In the genomic region with DNA sequence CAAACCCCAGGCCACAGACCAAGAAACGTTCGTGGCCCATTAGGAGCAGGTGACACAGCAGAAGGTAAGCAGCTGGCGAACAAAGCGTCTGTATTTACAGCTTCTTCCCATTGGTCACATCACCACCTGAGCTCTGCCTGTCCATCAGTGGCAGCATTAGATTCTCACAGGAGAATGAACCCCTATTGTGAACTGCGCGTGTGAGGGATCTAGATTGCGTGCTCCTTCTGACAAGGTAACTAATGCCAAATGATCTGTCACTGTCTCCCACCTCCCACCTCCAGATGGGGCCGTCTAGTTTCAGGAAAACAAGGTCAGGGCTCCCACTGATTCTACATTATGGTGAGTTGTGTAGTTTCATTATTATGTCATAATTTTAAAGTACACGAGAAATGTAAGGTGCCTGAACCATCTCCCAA, we compare ENCODE assay signal across 1 cellular context.
TF ChIP-seq lines count a peak whose summit lies in the region.

No MANE protein-coding gene starts in this region.

TF ChIP-seq in GM12878, 131 proteins besides CTCF, POLR2A, EP300 and RAD21:
- TF ChIP-seq, protein P1, sequence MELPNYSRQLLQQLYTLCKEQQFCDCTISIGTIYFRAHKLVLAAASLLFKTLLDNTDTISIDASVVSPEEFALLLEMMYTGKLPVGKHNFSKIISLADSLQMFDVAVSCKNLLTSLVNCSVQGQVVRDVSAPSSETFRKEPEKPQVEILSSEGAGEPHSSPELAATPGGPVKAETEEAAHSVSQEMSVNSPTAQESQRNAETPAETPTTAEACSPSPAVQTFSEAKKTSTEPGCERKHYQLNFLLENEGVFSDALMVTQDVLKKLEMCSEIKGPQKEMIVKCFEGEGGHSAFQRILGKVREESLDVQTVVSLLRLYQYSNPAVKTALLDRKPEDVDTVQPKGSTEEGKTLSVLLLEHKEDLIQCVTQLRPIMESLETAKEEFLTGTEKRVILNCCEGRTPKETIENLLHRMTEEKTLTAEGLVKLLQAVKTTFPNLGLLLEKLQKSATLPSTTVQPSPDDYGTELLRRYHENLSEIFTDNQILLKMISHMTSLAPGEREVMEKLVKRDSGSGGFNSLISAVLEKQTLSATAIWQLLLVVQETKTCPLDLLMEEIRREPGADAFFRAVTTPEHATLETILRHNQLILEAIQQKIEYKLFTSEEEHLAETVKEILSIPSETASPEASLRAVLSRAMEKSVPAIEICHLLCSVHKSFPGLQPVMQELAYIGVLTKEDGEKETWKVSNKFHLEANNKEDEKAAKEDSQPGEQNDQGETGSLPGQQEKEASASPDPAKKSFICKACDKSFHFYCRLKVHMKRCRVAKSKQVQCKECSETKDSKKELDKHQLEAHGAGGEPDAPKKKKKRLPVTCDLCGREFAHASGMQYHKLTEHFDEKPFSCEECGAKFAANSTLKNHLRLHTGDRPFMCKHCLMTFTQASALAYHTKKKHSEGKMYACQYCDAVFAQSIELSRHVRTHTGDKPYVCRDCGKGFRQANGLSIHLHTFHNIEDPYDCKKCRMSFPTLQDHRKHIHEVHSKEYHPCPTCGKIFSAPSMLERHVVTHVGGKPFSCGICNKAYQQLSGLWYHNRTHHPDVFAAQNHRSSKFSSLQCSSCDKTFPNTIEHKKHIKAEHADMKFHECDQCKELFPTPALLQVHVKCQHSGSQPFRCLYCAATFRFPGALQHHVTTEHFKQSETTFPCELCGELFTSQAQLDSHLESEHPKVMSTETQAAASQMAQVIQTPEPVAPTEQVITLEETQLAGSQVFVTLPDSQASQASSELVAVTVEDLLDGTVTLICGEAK (IDR thresholded peaks at IDR 0.05; ENCODE audit: borderline replicate concordance) = no peak
- TF ChIP-seq, protein P2, sequence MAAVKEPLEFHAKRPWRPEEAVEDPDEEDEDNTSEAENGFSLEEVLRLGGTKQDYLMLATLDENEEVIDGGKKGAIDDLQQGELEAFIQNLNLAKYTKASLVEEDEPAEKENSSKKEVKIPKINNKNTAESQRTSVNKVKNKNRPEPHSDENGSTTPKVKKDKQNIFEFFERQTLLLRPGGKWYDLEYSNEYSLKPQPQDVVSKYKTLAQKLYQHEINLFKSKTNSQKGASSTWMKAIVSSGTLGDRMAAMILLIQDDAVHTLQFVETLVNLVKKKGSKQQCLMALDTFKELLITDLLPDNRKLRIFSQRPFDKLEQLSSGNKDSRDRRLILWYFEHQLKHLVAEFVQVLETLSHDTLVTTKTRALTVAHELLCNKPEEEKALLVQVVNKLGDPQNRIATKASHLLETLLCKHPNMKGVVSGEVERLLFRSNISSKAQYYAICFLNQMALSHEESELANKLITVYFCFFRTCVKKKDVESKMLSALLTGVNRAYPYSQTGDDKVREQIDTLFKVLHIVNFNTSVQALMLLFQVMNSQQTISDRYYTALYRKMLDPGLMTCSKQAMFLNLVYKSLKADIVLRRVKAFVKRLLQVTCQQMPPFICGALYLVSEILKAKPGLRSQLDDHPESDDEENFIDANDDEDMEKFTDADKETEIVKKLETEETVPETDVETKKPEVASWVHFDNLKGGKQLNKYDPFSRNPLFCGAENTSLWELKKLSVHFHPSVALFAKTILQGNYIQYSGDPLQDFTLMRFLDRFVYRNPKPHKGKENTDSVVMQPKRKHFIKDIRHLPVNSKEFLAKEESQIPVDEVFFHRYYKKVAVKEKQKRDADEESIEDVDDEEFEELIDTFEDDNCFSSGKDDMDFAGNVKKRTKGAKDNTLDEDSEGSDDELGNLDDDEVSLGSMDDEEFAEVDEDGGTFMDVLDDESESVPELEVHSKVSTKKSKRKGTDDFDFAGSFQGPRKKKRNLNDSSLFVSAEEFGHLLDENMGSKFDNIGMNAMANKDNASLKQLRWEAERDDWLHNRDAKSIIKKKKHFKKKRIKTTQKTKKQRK (IDR thresholded peaks at IDR 0.05; ENCODE audit: low read depth, low read length) = no peak
- TF ChIP-seq ATF7 (IDR thresholded peaks at IDR 0.05; ENCODE audit: low read depth) (peak; percentile 68; the same call in 1 of the 2 replicates), JUNB (IDR thresholded peaks at IDR 0.05) (peak; percentile 56; the same call in 1 of the 2 replicates), RB1 (IDR thresholded peaks at IDR 0.05; ENCODE audit: borderline replicate concordance) (no peak), ZBED1 (IDR thresholded peaks at IDR 0.05; ENCODE audit: borderline replicate concordance) (peak; percentile 59; the same call in 1 of the 2 replicates), NRF1 (conservative IDR thresholded peaks at IDR 0.05; ENCODE audit: low read depth, low read length) (no peak), TBL1XR1 (IDR thresholded peaks at IDR 0.05; ENCODE audit: low read depth, low read length) (no peak), ZZZ3 (IDR thresholded peaks at IDR 0.05; ENCODE audit: control insufficient read depth, insufficient read length, low read depth) (no peak), EED (IDR thresholded peaks at IDR 0.05; ENCODE audit: low read depth) (peak; percentile 83), BCL11A (IDR thresholded peaks at IDR 0.05; ENCODE audit: low read depth, low read length) (0 out of 2 replicates have a peak, but pooled peaks have one; percentile 37), DPF2 (IDR thresholded peaks at IDR 0.05) (0 out of 2 replicates have a peak, but pooled peaks have one; percentile 43), BHLHE40 (IDR thresholded peaks at IDR 0.05; ENCODE audit: borderline replicate concordance in 1 of 2, low read depth in 2 of 2, low read length in 1 of 2) (0 out of 4 replicates have a peak, but pooled peaks of 1 of the 2 experiments have one; percentile 28), STAT1 (conservative IDR thresholded peaks at IDR 0.05) (no peak), NFIC (IDR thresholded peaks at IDR 0.05; ENCODE audit: low read depth, low read length) (peak; percentile 72; the same call in 1 of the 2 replicates), NR2C2 (IDR thresholded peaks at IDR 0.05; ENCODE audit: borderline replicate concordance, control insufficient read depth, insufficient read length, low read depth) (no peak), IKZF1 (conservative IDR thresholded peaks at IDR 0.05) (peak; percentile 80), IRF4 (IDR thresholded peaks at IDR 0.05; ENCODE audit: low read depth, low read length) (no peak), RAD51 (IDR thresholded peaks at IDR 0.05) (no peak), MTA3 (IDR thresholded peaks at IDR 0.05; ENCODE audit: borderline replicate concordance, low read length) (no peak), ZNF622 (IDR thresholded peaks at IDR 0.05) (no peak), POLR2AphosphoS5 (IDR thresholded peaks at IDR 0.05; ENCODE audit: low read length) (no peak), RCOR1 (conservative IDR thresholded peaks at IDR 0.05; ENCODE audit: low read depth, low read length) (no peak), CREM (IDR thresholded peaks at IDR 0.05; ENCODE audit: low read depth) (peak; percentile 62; the same call in 1 of the 2 replicates), NR2F1 (conservative IDR thresholded peaks at IDR 0.05) (peak; percentile 59), FOXM1 (IDR thresholded peaks at IDR 0.05; ENCODE audit: low read depth, low read length) (peak; percentile 82; the same call in 1 of the 2 replicates), MTA2 (IDR thresholded peaks at IDR 0.05; ENCODE audit: low read depth) (peak; percentile 41), RUNX3 (IDR thresholded peaks at IDR 0.05; ENCODE audit: low read length) (peak; percentile 62), IKZF2 (IDR thresholded peaks at IDR 0.05) (peak; percentile 45 to 64; a peak in 3 of 4 replicates)
- TF ChIP-seq, protein P3, sequence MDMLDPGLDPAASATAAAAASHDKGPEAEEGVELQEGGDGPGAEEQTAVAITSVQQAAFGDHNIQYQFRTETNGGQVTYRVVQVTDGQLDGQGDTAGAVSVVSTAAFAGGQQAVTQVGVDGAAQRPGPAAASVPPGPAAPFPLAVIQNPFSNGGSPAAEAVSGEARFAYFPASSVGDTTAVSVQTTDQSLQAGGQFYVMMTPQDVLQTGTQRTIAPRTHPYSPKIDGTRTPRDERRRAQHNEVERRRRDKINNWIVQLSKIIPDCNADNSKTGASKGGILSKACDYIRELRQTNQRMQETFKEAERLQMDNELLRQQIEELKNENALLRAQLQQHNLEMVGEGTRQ (IDR thresholded peaks at IDR 0.05; ENCODE audit: borderline replicate concordance, low read depth, low read length) = no peak
- TF ChIP-seq, protein P4, sequence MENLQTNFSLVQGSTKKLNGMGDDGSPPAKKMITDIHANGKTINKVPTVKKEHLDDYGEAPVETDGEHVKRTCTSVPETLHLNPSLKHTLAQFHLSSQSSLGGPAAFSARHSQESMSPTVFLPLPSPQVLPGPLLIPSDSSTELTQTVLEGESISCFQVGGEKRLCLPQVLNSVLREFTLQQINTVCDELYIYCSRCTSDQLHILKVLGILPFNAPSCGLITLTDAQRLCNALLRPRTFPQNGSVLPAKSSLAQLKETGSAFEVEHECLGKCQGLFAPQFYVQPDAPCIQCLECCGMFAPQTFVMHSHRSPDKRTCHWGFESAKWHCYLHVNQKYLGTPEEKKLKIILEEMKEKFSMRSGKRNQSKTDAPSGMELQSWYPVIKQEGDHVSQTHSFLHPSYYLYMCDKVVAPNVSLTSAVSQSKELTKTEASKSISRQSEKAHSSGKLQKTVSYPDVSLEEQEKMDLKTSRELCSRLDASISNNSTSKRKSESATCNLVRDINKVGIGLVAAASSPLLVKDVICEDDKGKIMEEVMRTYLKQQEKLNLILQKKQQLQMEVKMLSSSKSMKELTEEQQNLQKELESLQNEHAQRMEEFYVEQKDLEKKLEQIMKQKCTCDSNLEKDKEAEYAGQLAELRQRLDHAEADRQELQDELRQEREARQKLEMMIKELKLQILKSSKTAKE (IDR thresholded peaks at IDR 0.05; ENCODE audit: low read depth, poor library complexity, severe bottlenecking) = no peak
- TF ChIP-seq, protein P5, sequence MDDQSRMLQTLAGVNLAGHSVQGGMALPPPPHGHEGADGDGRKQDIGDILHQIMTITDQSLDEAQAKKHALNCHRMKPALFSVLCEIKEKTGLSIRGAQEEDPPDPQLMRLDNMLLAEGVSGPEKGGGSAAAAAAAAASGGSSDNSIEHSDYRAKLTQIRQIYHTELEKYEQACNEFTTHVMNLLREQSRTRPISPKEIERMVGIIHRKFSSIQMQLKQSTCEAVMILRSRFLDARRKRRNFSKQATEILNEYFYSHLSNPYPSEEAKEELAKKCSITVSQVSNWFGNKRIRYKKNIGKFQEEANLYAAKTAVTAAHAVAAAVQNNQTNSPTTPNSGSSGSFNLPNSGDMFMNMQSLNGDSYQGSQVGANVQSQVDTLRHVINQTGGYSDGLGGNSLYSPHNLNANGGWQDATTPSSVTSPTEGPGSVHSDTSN (IDR thresholded peaks at IDR 0.05; ENCODE audit: insufficient replicate concordance, low read depth, low read length) = peak; percentile 12
- TF ChIP-seq, protein P6, sequence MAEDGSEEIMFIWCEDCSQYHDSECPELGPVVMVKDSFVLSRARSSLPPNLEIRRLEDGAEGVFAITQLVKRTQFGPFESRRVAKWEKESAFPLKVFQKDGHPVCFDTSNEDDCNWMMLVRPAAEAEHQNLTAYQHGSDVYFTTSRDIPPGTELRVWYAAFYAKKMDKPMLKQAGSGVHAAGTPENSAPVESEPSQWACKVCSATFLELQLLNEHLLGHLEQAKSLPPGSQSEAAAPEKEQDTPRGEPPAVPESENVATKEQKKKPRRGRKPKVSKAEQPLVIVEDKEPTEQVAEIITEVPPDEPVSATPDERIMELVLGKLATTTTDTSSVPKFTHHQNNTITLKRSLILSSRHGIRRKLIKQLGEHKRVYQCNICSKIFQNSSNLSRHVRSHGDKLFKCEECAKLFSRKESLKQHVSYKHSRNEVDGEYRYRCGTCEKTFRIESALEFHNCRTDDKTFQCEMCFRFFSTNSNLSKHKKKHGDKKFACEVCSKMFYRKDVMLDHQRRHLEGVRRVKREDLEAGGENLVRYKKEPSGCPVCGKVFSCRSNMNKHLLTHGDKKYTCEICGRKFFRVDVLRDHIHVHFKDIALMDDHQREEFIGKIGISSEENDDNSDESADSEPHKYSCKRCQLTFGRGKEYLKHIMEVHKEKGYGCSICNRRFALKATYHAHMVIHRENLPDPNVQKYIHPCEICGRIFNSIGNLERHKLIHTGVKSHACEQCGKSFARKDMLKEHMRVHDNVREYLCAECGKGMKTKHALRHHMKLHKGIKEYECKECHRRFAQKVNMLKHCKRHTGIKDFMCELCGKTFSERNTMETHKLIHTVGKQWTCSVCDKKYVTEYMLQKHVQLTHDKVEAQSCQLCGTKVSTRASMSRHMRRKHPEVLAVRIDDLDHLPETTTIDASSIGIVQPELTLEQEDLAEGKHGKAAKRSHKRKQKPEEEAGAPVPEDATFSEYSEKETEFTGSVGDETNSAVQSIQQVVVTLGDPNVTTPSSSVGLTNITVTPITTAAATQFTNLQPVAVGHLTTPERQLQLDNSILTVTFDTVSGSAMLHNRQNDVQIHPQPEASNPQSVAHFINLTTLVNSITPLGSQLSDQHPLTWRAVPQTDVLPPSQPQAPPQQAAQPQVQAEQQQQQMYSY (CRISPR knock-in tag; IDR thresholded peaks at IDR 0.05) = no peak
- TF ChIP-seq, protein P7, sequence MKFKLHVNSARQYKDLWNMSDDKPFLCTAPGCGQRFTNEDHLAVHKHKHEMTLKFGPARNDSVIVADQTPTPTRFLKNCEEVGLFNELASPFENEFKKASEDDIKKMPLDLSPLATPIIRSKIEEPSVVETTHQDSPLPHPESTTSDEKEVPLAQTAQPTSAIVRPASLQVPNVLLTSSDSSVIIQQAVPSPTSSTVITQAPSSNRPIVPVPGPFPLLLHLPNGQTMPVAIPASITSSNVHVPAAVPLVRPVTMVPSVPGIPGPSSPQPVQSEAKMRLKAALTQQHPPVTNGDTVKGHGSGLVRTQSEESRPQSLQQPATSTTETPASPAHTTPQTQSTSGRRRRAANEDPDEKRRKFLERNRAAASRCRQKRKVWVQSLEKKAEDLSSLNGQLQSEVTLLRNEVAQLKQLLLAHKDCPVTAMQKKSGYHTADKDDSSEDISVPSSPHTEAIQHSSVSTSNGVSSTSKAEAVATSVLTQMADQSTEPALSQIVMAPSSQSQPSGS (IDR thresholded peaks at IDR 0.05; ENCODE audit: low read length) = peak; percentile 47; the same call in 1 of the 2 replicates
- TF ChIP-seq, protein P8, sequence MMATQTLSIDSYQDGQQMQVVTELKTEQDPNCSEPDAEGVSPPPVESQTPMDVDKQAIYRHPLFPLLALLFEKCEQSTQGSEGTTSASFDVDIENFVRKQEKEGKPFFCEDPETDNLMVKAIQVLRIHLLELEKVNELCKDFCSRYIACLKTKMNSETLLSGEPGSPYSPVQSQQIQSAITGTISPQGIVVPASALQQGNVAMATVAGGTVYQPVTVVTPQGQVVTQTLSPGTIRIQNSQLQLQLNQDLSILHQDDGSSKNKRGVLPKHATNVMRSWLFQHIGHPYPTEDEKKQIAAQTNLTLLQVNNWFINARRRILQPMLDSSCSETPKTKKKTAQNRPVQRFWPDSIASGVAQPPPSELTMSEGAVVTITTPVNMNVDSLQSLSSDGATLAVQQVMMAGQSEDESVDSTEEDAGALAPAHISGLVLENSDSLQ (IDR thresholded peaks at IDR 0.05) = peak; percentile 62; the same call in 1 of the 2 replicates
